Comparison of ENCODE assay signal across 8 cellular contexts in genomic region chr1:168081373-168082007, GRCh38. TPM values are rescaled to one million over a fixed set of nuclear protein-coding genes. Genes with fewer than 3 reads are reported as not detected.
DNase-seq lines count a peak whose midpoint lies in the region; TF ChIP-seq lines count a peak whose summit lies in the region.

No MANE protein-coding gene starts in this region.

- no peak overlapping the region for H3K4me3 Mint-ChIP-seq in nephron

- H3K9me3 Mint-ChIP-seq in nephron: no peaks in the 10 kb centered on the region

- in situ Hi-C loops in ACHN (cut with HindIII; ENCODE audit: low pct_ligation_motif_present, low pct_unique_long_range_greater_than_20kb, low sequenced_read_pairs): no loop called here

- peak overlapping the region in 2 of 3 experiments; percentile 3 to 9 for H3K27ac Mint-ChIP-seq in nephron

- H3K27me3 Mint-ChIP-seq in nephron (ENCODE audit: low read depth): no peaks in the 10 kb centered on the region

- no peak for TF ChIP-seq CTCF in nephron (IDR thresholded peaks at IDR 0.05; ENCODE audit: unreplicated experiment in 3 of 3)

- H3K27ac ChIP-seq in epithelial cell of prostate: peak overlapping the region; percentile 78

- DNase-seq in ACHN: peak; percentile 83
- DNase-seq in M059J (ENCODE audit: low read depth): peak; percentile 38
- DNase-seq in epithelial cell of prostate (ENCODE audit: low read depth, low spot score): peak; percentile 81
- DNase-seq in head of caudate nucleus: no peak
- DNase-seq in putamen (ENCODE audit: low spot score): no peak
- DNase-seq in stimulated activated CD4-positive, alpha-beta T cell treated with anti-CD3 and anti-CD28 coated beads, Interleukin-2, amount 100 ng/mL, for 24 hours: no peak
- DNase-seq in GDM1 (lab: John Stamatoyannopoulos, UW): no peak

- peaks cover 49% of the 10 kb centered on the region for H3K36me3 Mint-ChIP-seq in nephron (ENCODE audit: low read depth)

- peaks cover 14% of the 10 kb centered on the region for H3K4me1 Mint-ChIP-seq in nephron

- intact Hi-C loops in head of caudate nucleus (cut with DNase I): no loop called here

RNA-seq across cellular contexts. Expression of gene GPR161, which starts 55.2 kb away (rescaled TPM):
- 9.2 and 15.2 TPM in 2 replicates for total RNA-seq in M059J (2014; rRNA removed; shearing (Covaris generic))

Comparison
In these comparisons a context has a peak if more than half of its experiments do, and no peak if none do; other contexts are left out.
1. DNase-seq: peak in ACHN (single experiment), M059J (single experiment) and epithelial cell of prostate (single experiment); none in head of caudate nucleus (0 of 42), putamen (single experiment), stimulated activated CD4-positive, alpha-beta T cell treated with anti-CD3 and anti-CD28 coated beads, Interleukin-2, amount 100 ng/mL, for 24 hours (0 of 2) and GDM1 (single experiment).